1 cellular context compared by ENCODE assay signal in genomic region chr1:1231400-1232223, GRCh38.
TF ChIP-seq lines count a peak whose summit lies in the region.

TSS of gene SDF4 (minus strand) at chr1:1232001. CDS start at chr1:1228772, 3,229 bp downstream.

TF ChIP-seq in K562, 482 proteins besides CTCF, POLR2A, EP300 and RAD21 (continued from another document and continues in another):
- TF ChIP-seq HMGXB4 (CRISPR knock-in tag; IDR thresholded peaks at IDR 0.05) (peak; percentile 85; the same call in 1 of the 2 replicates), SRSF1 (IDR thresholded peaks at IDR 0.05; ENCODE audit: low read depth, low read length) (no peak), CBFA2T3 (IDR thresholded peaks at IDR 0.05) (no peak), ZNF699 (CRISPR knock-in tag; IDR thresholded peaks at IDR 0.05; ENCODE audit: insufficient replicate concordance) (peak; percentile 48), ZNF407 (IDR thresholded peaks at IDR 0.05; ENCODE audit: low read depth) (no peak), YBX1 (IDR thresholded peaks at IDR 0.05) (no peak), CTBP1 (IDR thresholded peaks at IDR 0.05; ENCODE audit: borderline replicate concordance) (peak; percentile 98), TBP (optimal IDR thresholded peaks at IDR 0.05; ENCODE audit: low read depth, low read length) (peak; percentile 84), SMARCA4 (IDR thresholded peaks at IDR 0.05) (no peak), GTF2B (IDR thresholded peaks at IDR 0.05; ENCODE audit: extremely low read depth, insufficient read length) (no peak), PKNOX1 (IDR thresholded peaks at IDR 0.05) (no peak), PBX2 (CRISPR knock-in tag; IDR thresholded peaks at IDR 0.05; ENCODE audit: low read depth) (no peak), PBX2 (tag; conservative IDR thresholded peaks at IDR 0.05; ENCODE audit: low read depth) (no peak), SIX5 (IDR thresholded peaks at IDR 0.05; ENCODE audit: borderline replicate concordance in 1 of 2, insufficient read depth in 1 of 2, low read depth in 1 of 2, low read length in 2 of 2) (peak; percentile 62 to 71; a peak in 2 of 4 replicates), NFATC3 (IDR thresholded peaks at IDR 0.05) (no peak), MEIS2 (IDR thresholded peaks at IDR 0.05; ENCODE audit: partially characterized antibody) (peak; percentile 88), GTF2F1 (IDR thresholded peaks at IDR 0.05; ENCODE audit: low read depth, low read length) (0 out of 2 replicates have a peak, but pooled peaks have one; percentile 37), RBM17 (IDR thresholded peaks at IDR 0.05; ENCODE audit: borderline replicate concordance, low read depth, low read length) (no peak), NCOA1 (IDR thresholded peaks at IDR 0.05; ENCODE audit: low read depth) (no peak), EZH2 (IDR thresholded peaks at IDR 0.05; ENCODE audit: borderline replicate concordance, low read depth, low read length) (no peak), TGIF2 (CRISPR knock-in tag; IDR thresholded peaks at IDR 0.05) (peak; percentile 14; the same call in 1 of the 2 replicates), ZNF431 (CRISPR knock-in tag; IDR thresholded peaks at IDR 0.05) (0 out of 2 replicates have a peak, but pooled peaks have one; percentile 3), ZFP36 (IDR thresholded peaks at IDR 0.05; ENCODE audit: low read depth, low read length, partially characterized antibody) (no peak), ZNF282 (CRISPR knock-in tag; IDR thresholded peaks at IDR 0.05) (no peak), RFX1 (IDR thresholded peaks at IDR 0.05) (no peak), SRF (CRISPR knock-in tag; IDR thresholded peaks at IDR 0.05) (peak in 1 of 2 experiments; percentile 39; a peak in 1 of 4 replicates), BMI1 (IDR thresholded peaks at IDR 0.05; ENCODE audit: low read length) (no peak), ZNF3 (CRISPR knock-in tag; IDR thresholded peaks at IDR 0.05) (no peak), XRCC4 (IDR thresholded peaks at IDR 0.05; ENCODE audit: extremely low read depth, insufficient read depth, insufficient read length) (no peak), ESRRA (IDR thresholded peaks at IDR 0.05; ENCODE audit: borderline replicate concordance, low read depth) (peak; percentile 74), ZNF444 (CRISPR knock-in tag; IDR thresholded peaks at IDR 0.05) (no peak), ARID1B (IDR thresholded peaks at IDR 0.05) (no peak)
